In genomic region chr15:85334241-85334640, GRCh38 we compare ENCODE assay signal across 21 cellular contexts.
"Had no signal": no experiment of that assay in that cellular context is flagged by ENCODE, and none has a peak within 500 bp of the region (broad histone marks: within the 10 kb centered on the region; RNA-seq: fewer than 3 reads in every experiment).

No MANE protein-coding gene starts in this region.

- H3K27me3 ChIP-seq: breast epithelium, colonic mucosa, sigmoid colon, upper lobe of right lung had no signal

- H3K4me3 Mint-ChIP-seq: activated B cell treated with CpG ODN at 0.5 μM for 24 hours; activated CD4-positive, alpha-beta T cell treated with anti-CD3 and anti-CD28 coated beads for 36 hours; activated naive CD8-positive, alpha-beta T cell treated with anti-CD3 and anti-CD28 coated beads for 36 hours; central memory CD8-positive, alpha-beta T cell; immature natural killer cell; memory B cell; naive thymus-derived CD4-positive, alpha-beta T cell; neural crest cell; T-cell had no signal

- ATAC-seq: activated CD4-positive, alpha-beta T cell treated with anti-CD3 and anti-CD28 coated beads for 36 hours; naive thymus-derived CD4-positive, alpha-beta T cell; T-cell; upper lobe of right lung had no signal

- H3K36me3 ChIP-seq: breast epithelium, colonic mucosa, sigmoid colon, upper lobe of right lung had no signal

- H3K9me3 Mint-ChIP-seq: activated B cell treated with CpG ODN at 0.5 μM for 24 hours; central memory CD8-positive, alpha-beta T cell; immature natural killer cell; memory B cell; T-cell had no signal

- H3K36me3 Mint-ChIP-seq: immature natural killer cell, memory B cell, T-cell had no signal

- DNase-seq: activated B cell treated with CpG ODN at 0.5 μM for 24 hours; activated CD4-positive, alpha-beta T cell treated with anti-CD3 and anti-CD28 coated beads for 36 hours; activated CD4-positive, alpha-beta T cell treated with anti-CD3 and anti-CD28 coated beads, Interleukin-2, amount 50 U/mL, for 48 hours; activated naive CD4-positive, alpha-beta T cell treated with Interleukin-2 at 50 U/mL for 16 hours; activated naive CD8-positive, alpha-beta T cell treated with anti-CD3 and anti-CD28 coated beads for 36 hours; activated T-cell treated with anti-CD3 and anti-CD28 coated beads, Interleukin-2, amount 50 U/mL, for 48 hours; colonic mucosa; dorsolateral prefrontal cortex; immature natural killer cell; naive thymus-derived CD4-positive, alpha-beta T cell; occipital lobe; sigmoid colon; stimulated activated CD4-positive, alpha-beta T cell treated with anti-CD3 and anti-CD28 coated beads, Interleukin-2, amount 100 ng/mL, for 48 hours; stimulated activated CD8-positive, alpha-beta memory T cell treated with anti-CD3 and anti-CD28 coated beads, Interleukin-4, amount 100 ng/mL, for 48 hours; stimulated activated naive CD4-positive, alpha-beta T cell; T-cell; upper lobe of right lung had no signal

- H3K27ac ChIP-seq: breast epithelium, colonic mucosa, dorsolateral prefrontal cortex had no signal

- H3K9me3 ChIP-seq: breast epithelium, colonic mucosa, sigmoid colon, upper lobe of right lung had no signal

- H3K27me3 Mint-ChIP-seq: activated B cell treated with CpG ODN at 0.5 μM for 24 hours; activated CD4-positive, alpha-beta T cell treated with anti-CD3 and anti-CD28 coated beads for 36 hours; activated naive CD8-positive, alpha-beta T cell treated with anti-CD3 and anti-CD28 coated beads for 36 hours; central memory CD8-positive, alpha-beta T cell; memory B cell; naive thymus-derived CD4-positive, alpha-beta T cell; T-cell had no signal

- H3K4me3 ChIP-seq: breast epithelium, colonic mucosa, dorsolateral prefrontal cortex, sigmoid colon, upper lobe of right lung had no signal

- H3K27ac Mint-ChIP-seq: activated CD4-positive, alpha-beta T cell treated with anti-CD3 and anti-CD28 coated beads for 36 hours; activated naive CD8-positive, alpha-beta T cell treated with anti-CD3 and anti-CD28 coated beads for 36 hours; immature natural killer cell had no signal
